1 cellular context compared by ENCODE assay signal in genomic region chr9:6757132-6757987, GRCh38.
TF ChIP-seq lines count a peak whose summit lies in the region.

Gene KDM4C, plus strand, starts transcription at chr9:6757973. Its CDS starts 35,016 bp downstream, at chr9:6792989.

TF ChIP-seq in HepG2, 621 proteins besides CTCF, POLR2A, EP300 and RAD21 (continued from another document and continues in another):
- TF ChIP-seq TFAP4 (IDR thresholded peaks at IDR 0.05; ENCODE audit: borderline replicate concordance, low read depth) (no peak), ZIK1 (CRISPR knock-in tag; IDR thresholded peaks at IDR 0.05; ENCODE audit: borderline replicate concordance, low read depth) (peak; percentile 87), ZNF331 (CRISPR knock-in tag; IDR thresholded peaks at IDR 0.05) (peak; percentile 78; the same call in 1 of the 2 replicates), ZXDC (CRISPR knock-in tag; IDR thresholded peaks at IDR 0.05) (0 out of 2 replicates have a peak, but pooled peaks have one; percentile 48), SP4 (CRISPR knock-in tag; IDR thresholded peaks at IDR 0.05) (peak; percentile 78), SIX4 (CRISPR knock-in tag; IDR thresholded peaks at IDR 0.05) (no peak; the same call in 1 of the 2 replicates), MTF1 (CRISPR knock-in tag; IDR thresholded peaks at IDR 0.05) (no peak), ZNF543 (CRISPR knock-in tag; IDR thresholded peaks at IDR 0.05) (peak; percentile 95), FOXP1 (IDR thresholded peaks at IDR 0.05) (no peak), FOXP1 (CRISPR knock-in tag; IDR thresholded peaks at IDR 0.05) (no peak), ZNF276 (CRISPR knock-in tag; IDR thresholded peaks at IDR 0.05; ENCODE audit: low read depth) (peak; percentile 94), THAP7 (CRISPR knock-in tag; IDR thresholded peaks at IDR 0.05) (peak; percentile 79; the same call in 1 of the 2 replicates), ZNF253 (CRISPR knock-in tag; IDR thresholded peaks at IDR 0.05; ENCODE audit: borderline replicate concordance) (peak; percentile 78; the same call in 1 of the 2 replicates), ZNF280B (CRISPR knock-in tag; IDR thresholded peaks at IDR 0.05; ENCODE audit: borderline replicate concordance) (peak; percentile 58; the same call in 1 of the 2 replicates), SNAPC4 (CRISPR knock-in tag; IDR thresholded peaks at IDR 0.05) (peak; percentile 64; the same call in 1 of the 2 replicates), ZNF225 (CRISPR knock-in tag; IDR thresholded peaks at IDR 0.05) (no peak), ATF2 (CRISPR knock-in tag; IDR thresholded peaks at IDR 0.05) (peak; percentile 74), TBX3 (IDR thresholded peaks at IDR 0.05; ENCODE audit: borderline replicate concordance) (peak; percentile 66), ZNF777 (CRISPR knock-in tag; IDR thresholded peaks at IDR 0.05) (no peak), CCDC6 (CRISPR knock-in tag; IDR thresholded peaks at IDR 0.05) (peak; percentile 86), ZBTB21 (CRISPR knock-in tag; IDR thresholded peaks at IDR 0.05) (peak; percentile 60), TFDP2 (CRISPR knock-in tag; IDR thresholded peaks at IDR 0.05) (peak; percentile 76), NONO (IDR thresholded peaks at IDR 0.05) (no peak), NONO (CRISPR knock-in tag; conservative IDR thresholded peaks at IDR 0.05) (peak; percentile 85; the same call in 1 of the 2 replicates), SOX6 (IDR thresholded peaks at IDR 0.05) (no peak), SOX6 (CRISPR knock-in tag; IDR thresholded peaks at IDR 0.05) (peak; percentile 79), PRDM4 (CRISPR knock-in tag; IDR thresholded peaks at IDR 0.05; ENCODE audit: borderline replicate concordance) (no peak), WIZ (CRISPR knock-in tag; IDR thresholded peaks at IDR 0.05) (peak; percentile 69; the same call in 1 of the 2 replicates), ZFP36L2 (CRISPR knock-in tag; IDR thresholded peaks at IDR 0.05) (no peak), GTF3A (CRISPR knock-in tag; conservative IDR thresholded peaks at IDR 0.05) (peak; percentile 93; the same call in 1 of the 2 replicates), ZNF414 (CRISPR knock-in tag; IDR thresholded peaks at IDR 0.05) (no peak), ZFP90 (CRISPR knock-in tag; IDR thresholded peaks at IDR 0.05; ENCODE audit: borderline replicate concordance) (peak; percentile 92; the same call in 1 of the 2 replicates), MXI1 (IDR thresholded peaks at IDR 0.05; ENCODE audit: borderline replicate concordance, low read depth, low read length) (peak; percentile 60; the same call in 1 of the 3 replicates), RXRB (CRISPR knock-in tag; IDR thresholded peaks at IDR 0.05; ENCODE audit: borderline replicate concordance) (peak; percentile 66), ARHGAP35 (CRISPR knock-in tag; IDR thresholded peaks at IDR 0.05; ENCODE audit: borderline replicate concordance) (peak; percentile 88; the same call in 1 of the 2 replicates), BRD4 (CRISPR knock-in tag; IDR thresholded peaks at IDR 0.05) (peak; percentile 32; the same call in 1 of the 2 replicates), SOX13 (IDR thresholded peaks at IDR 0.05) (0 out of 2 replicates have a peak, but pooled peaks have one; percentile 11), SOX13 (CRISPR knock-in tag; conservative IDR thresholded peaks at IDR 0.05 in 1 of 2, IDR thresholded peaks at IDR 0.05 in 1 of 2) (0 out of 4 replicates have a peak, but pooled peaks of 1 of the 2 experiments have one; percentile 20), ATF1 (CRISPR knock-in tag; IDR thresholded peaks at IDR 0.05) (peak; percentile 67), ZNF230 (CRISPR knock-in tag; IDR thresholded peaks at IDR 0.05) (peak; percentile 83), SMAD1 (CRISPR knock-in tag; IDR thresholded peaks at IDR 0.05; ENCODE audit: borderline replicate concordance, low read depth) (no peak), ZFP82 (CRISPR knock-in tag; IDR thresholded peaks at IDR 0.05; ENCODE audit: borderline replicate concordance) (peak; percentile 66), RAD51 (IDR thresholded peaks at IDR 0.05; ENCODE audit: borderline replicate concordance) (peak; percentile 99)
